8 cellular contexts compared by ENCODE assay signal in the genomic region with DNA sequence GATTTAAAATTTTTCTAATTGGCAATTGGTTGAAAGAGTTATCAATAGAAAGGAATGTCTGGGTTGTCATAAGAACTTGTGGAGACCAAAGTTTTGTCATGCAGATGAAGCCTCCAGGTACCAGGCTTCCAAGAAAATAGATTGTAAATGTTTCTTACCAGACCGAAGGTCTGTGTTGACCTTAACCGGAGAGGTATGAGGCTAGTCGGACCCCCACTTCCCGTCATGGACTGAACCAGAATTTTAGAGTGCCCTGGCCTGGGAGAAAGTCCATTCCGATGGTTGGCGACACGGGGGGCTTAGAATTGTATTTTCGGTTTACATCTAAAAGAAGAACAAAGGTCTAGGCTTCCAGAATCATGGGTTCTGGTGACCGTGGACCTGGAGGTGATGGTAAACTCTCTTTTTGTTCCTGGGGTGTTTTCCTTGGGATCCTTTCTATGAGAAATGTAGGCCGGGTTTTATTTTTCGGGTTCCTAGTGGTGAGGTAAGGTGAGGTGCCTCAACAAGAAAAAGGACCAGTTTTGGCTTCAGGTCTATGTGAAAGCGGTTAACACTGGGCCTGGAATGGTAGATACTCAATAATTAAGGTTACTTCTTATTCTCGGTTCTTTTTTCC. TPM values are rescaled to one million over a fixed set of nuclear protein-coding genes. Genes with fewer than 3 reads are reported as not detected.
DNase-seq lines count a peak whose midpoint lies in the region; ATAC-seq and TF ChIP-seq lines count a peak whose summit lies in the region.

No MANE protein-coding gene starts in this region.

- peak overlapping the region; percentile 88 to 96 (median 91) for H3K4me3 Mint-ChIP-seq in CD8-positive, alpha-beta memory T cell

- no peak for DNase-seq in CD8-positive, alpha-beta memory T cell
- DNase-seq in epithelial cell of prostate (ENCODE audit: low read depth, low spot score) (no peak), ovary (peak in 1 of 5 donors; percentile 22), G401 (ENCODE audit: low spot score) (no peak), KBM-7 (no peak)

- peak overlapping the region; percentile 85 to 99 (median 96) for H3K27ac Mint-ChIP-seq in CD8-positive, alpha-beta memory T cell

- CTCF ChIA-PET in CD8-positive, alpha-beta memory T cell (lab: Charles Lee), result no interaction called here

- TF ChIP-seq CTCF in ovary (IDR thresholded peaks at IDR 0.05), result no peak

- peaks cover 0 to 32% (median 6%) of the 10 kb centered on the region in 3 donors for H3K36me3 Mint-ChIP-seq in CD8-positive, alpha-beta memory T cell

- H3K27me3 ChIP-seq in CD8-positive, alpha-beta memory T cell (ENCODE audit: insufficient read depth, low read length, poor library complexity, severe bottlenecking), result no peaks in the 10 kb centered on the region
- H3K27me3 ChIP-seq in ovary, result no peaks in the 10 kb centered on the region

- ATAC-seq in HG03460 (IDR thresholded peaks at IDR 0.05; ENCODE audit: unreplicated experiment) (no peak), GM18511 (IDR thresholded peaks at IDR 0.05; ENCODE audit: unreplicated experiment) (no peak)

- H3K36me3 ChIP-seq in CD8-positive, alpha-beta memory T cell (ENCODE audit: insufficient read depth, low read length), result peaks cover 2% of the 10 kb centered on the region
- no peaks in the 10 kb centered on the region for H3K36me3 ChIP-seq in ovary

- peak overlapping the region; percentile 93 for H3K27ac ChIP-seq in CD8-positive, alpha-beta memory T cell (ENCODE audit: low read depth, low read length)
- H3K27ac ChIP-seq in epithelial cell of prostate (peak overlapping the region; percentile 75), ovary (peak overlapping the region; percentile 84 to 88)

- POLR2A ChIA-PET in CD8-positive, alpha-beta memory T cell (lab: Charles Lee), result no interaction called here

- peaks cover 2 to 3% of the 10 kb centered on the region in 2 donors for H3K27me3 Mint-ChIP-seq in CD8-positive, alpha-beta memory T cell

- in situ Hi-C loops in G401 (cut with HindIII; ENCODE audit: low sequenced_read_pairs), result no loop called here
- in situ Hi-C loops in KBM-7 (cut with MboI; ENCODE audit: low pct_unique_long_range_greater_than_20kb, low sequenced_read_pairs), result no loop called here

- intact Hi-C loops in ovary (cut with DNase I), result loop anchor here in 1 of 4 donors (10.0 kb wide), 1 partner anchor 68 kb away; a partner anchor contains a TSS

- TF ChIP-seq POLR2A in ovary (IDR thresholded peaks at IDR 0.05), result no peak

- H3K4me3 ChIP-seq in CD8-positive, alpha-beta memory T cell (ENCODE audit: low read length), result peak overlapping the region; percentile 67
- H3K4me3 ChIP-seq in ovary, result peak overlapping the region; percentile 78

- peaks cover 36 to 44% (median 39%) of the 10 kb centered on the region in 3 donors for H3K4me1 Mint-ChIP-seq in CD8-positive, alpha-beta memory T cell

- WGBS in ovary, 3 donors, result 35 to 47% (median 42%) methylated on average over 13 of the region's 13 CpGs

- H3K4me1 ChIP-seq in CD8-positive, alpha-beta memory T cell (ENCODE audit: insufficient read depth, low read length), result peaks cover 27% of the 10 kb centered on the region
- H3K4me1 ChIP-seq in ovary (ENCODE audit: insufficient read depth), result peaks cover 6% of the 10 kb centered on the region

- TF ChIP-seq EP300 in ovary (IDR thresholded peaks at IDR 0.05), result no peak

- H3K9me3 Mint-ChIP-seq in CD8-positive, alpha-beta memory T cell, result no peaks in the 10 kb centered on the region

- no peaks in the 10 kb centered on the region for H3K9me3 ChIP-seq in CD8-positive, alpha-beta memory T cell (ENCODE audit: low read length)
- no peaks in the 10 kb centered on the region for H3K9me3 ChIP-seq in ovary

TF ChIP-seq in PFSK-1, 5 proteins besides CTCF, POLR2A, EP300 and RAD21:
- TF ChIP-seq POLR2AphosphoS5 (IDR thresholded peaks at IDR 0.05; ENCODE audit: low read depth, low read length), result no peak
- TF ChIP-seq SIN3A (IDR thresholded peaks at IDR 0.05; ENCODE audit: borderline replicate concordance, insufficient read depth, low read length), result peak; percentile 14; the same call in 1 of the 2 replicates

RNA-seq across cellular contexts. Expression of a gene that starts 0.4 kb away (rescaled TPM):
- 10 to 100 TPM; 67.7 to 67.9 TPM for total RNA-seq in CD8-positive, alpha-beta memory T cell
- polyA plus RNA-seq in CD8-positive, alpha-beta memory T cell, result 54.3 TPM
- polyA plus RNA-seq in PFSK-1 (2012; ENCODE audit: insufficient read length, low read depth), result 5.2 TPM
- total RNA-seq in ovary, result 10 to 100 TPM; 21.2 to 36.8 (median 24.7) TPM
- polyA plus RNA-seq in ovary, result 10 to 100 TPM in 1 of 2 donors, 1 to 10 TPM in 1; 8.2 to 20.1 TPM
- 11.7 and 16.3 TPM in 2 replicates for total RNA-seq in G401 (2014; rRNA removed; shearing (Covaris generic))
